In the genomic region with DNA sequence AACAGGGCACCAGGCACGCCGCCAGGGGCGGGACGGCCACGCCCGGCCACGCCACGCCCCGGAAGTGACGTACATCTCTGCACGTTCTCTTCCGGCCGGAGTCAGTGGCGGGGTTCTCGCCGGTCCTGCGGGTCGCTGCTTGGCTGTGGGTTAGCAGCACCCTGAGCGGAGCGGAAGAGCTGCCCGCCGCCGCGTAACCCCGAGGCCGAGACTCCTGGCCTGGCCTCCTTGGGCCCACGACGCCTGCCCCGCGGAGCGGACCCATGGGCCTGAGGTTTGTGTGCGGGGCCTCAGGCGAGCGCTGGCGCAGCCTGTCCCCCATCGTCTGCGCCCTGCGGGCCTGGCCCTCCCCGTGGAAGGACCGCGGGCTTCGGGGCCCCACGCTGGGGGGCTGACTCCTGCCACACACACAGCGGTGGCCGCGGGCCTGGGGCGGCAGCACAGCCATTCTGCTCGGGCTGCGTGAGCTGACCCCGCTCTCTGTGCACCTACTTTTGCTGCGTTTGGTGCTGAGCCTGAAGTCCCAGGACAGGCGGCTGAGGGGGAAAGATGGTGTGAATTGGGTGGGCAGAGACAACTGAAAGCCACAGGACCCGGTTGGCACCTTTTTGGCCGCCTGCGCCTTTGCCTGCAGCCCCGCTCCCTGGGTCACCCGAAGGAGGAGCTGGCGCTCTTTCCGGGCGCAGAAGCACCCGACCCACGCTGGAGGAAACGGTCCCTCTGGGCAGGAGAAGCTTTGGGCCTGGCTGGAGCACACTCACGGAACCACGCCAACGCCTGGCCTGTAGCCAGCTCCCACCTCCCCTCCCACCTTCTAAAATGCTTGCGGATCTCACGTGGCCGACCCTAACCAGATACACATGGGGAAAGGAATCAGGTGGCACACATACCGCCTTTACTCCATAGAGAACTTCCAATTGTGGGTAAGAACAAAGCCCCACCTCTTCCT, we compare ENCODE assay signal across 8 cellular contexts. TPM values are rescaled to one million over a fixed set of nuclear protein-coding genes. Genes with fewer than 3 reads are reported as not detected.
A peak's percentile ranks its signal among the peaks of the same experiment; 100 is the strongest.
DNase-seq lines count a peak whose midpoint lies in the region; ATAC-seq and TF ChIP-seq lines count a peak whose summit lies in the region.

No MANE protein-coding gene starts in this region.

- DNase-seq in AG04450 (ENCODE audit: low read depth, low spot score) (peak; percentile 47), NCI-H510A (lab: John Stamatoyannopoulos, UW) (peak; percentile 42), choroid plexus epithelial cell (ENCODE audit: low read depth) (peak; percentile 88)
- DNase-seq in activated CD4-positive, alpha-beta T cell treated with anti-CD3 and anti-CD28 coated beads for 36 hours, result peak; percentile 98
- DNase-seq in stimulated activated CD4-positive, alpha-beta T cell treated with anti-CD3 and anti-CD28 coated beads, Interleukin-15, amount 100 ng/mL, for 48 hours (ENCODE audit: low read depth in 2 of 2), result peak; percentile 92 to 97

- H3K27me3 ChIP-seq in AG04450 (ENCODE audit: control insufficient read depth, insufficient read depth, low read length) (no peaks in the 10 kb centered on the region), layer of hippocampus (ENCODE audit: control insufficient read depth, insufficient read depth, low read length) (no peaks in the 10 kb centered on the region)

- TF ChIP-seq CTCF in AG04450 (IDR thresholded peaks at IDR 0.05; ENCODE audit: low read depth, low read length) (no peak), choroid plexus epithelial cell (conservative IDR thresholded peaks at IDR 0.05; ENCODE audit: low read depth, low read length) (peak; percentile 28)

- peak; percentile 95 for TF ChIP-seq POLR2A in GM18951 (IDR thresholded peaks at IDR 0.05; ENCODE audit: extremely low read depth, insufficient read depth, insufficient read length)

- peaks cover 8% of the 10 kb centered on the region; the same call in 1 of the 2 replicates for H3K9me3 ChIP-seq in AG04450 (ENCODE audit: control insufficient read depth, insufficient read depth, low read length)

- peak overlapping the region; percentile 95 for H3K27ac Mint-ChIP-seq in activated CD4-positive, alpha-beta T cell treated with anti-CD3 and anti-CD28 coated beads for 36 hours

- peak; percentile 39 for ATAC-seq in HG03439 (IDR thresholded peaks at IDR 0.05; ENCODE audit: unreplicated experiment)
- ATAC-seq in activated CD4-positive, alpha-beta T cell treated with anti-CD3 and anti-CD28 coated beads for 36 hours, result peak; percentile 34

- peaks cover 65% of the 10 kb centered on the region for H3K36me3 Mint-ChIP-seq in activated CD4-positive, alpha-beta T cell treated with anti-CD3 and anti-CD28 coated beads for 36 hours (ENCODE audit: low read depth)

- H3K27ac ChIP-seq in AG04450 (ENCODE audit: low read depth, low read length) (peak overlapping the region; percentile 39), layer of hippocampus (ENCODE audit: low read depth, low read length) (peak overlapping the region; percentile 71)

- H3K4me1 Mint-ChIP-seq in activated CD4-positive, alpha-beta T cell treated with anti-CD3 and anti-CD28 coated beads for 36 hours, result peaks cover 53% of the 10 kb centered on the region

- H3K4me3 Mint-ChIP-seq in activated CD4-positive, alpha-beta T cell treated with anti-CD3 and anti-CD28 coated beads for 36 hours, result peak overlapping the region; percentile 90

- H3K9me3 Mint-ChIP-seq in activated CD4-positive, alpha-beta T cell treated with anti-CD3 and anti-CD28 coated beads for 36 hours (ENCODE audit: low read depth), result no peaks in the 10 kb centered on the region

- POLR2A ChIA-PET in AG04450 (lab: Yijun Ruan, JAX), result interaction anchor here (0.6 to 1.7 kb wide), 3 partner anchors 10 to 158 kb away, joined by 4 to 6 read pairs (median 4); partner anchors contain the start of gene GRK4
- POLR2A ChIA-PET in activated CD4-positive, alpha-beta T cell treated with anti-CD3 and anti-CD28 coated beads for 36 hours (lab: Charles Lee), result interaction anchor here (0.5 to 3.7 kb wide), 13 partner anchors 9 to 524 kb away, joined by 3 to 40 read pairs (median 4); partner anchors contain the start of genes GRK4 and NOP14

- no peaks in the 10 kb centered on the region for H3K27me3 Mint-ChIP-seq in activated CD4-positive, alpha-beta T cell treated with anti-CD3 and anti-CD28 coated beads for 36 hours

- peak overlapping the region; percentile 86 for H3K4me3 ChIP-seq in AG04450 (ENCODE audit: low read depth, low read length)
- peak overlapping the region; percentile 89 for H3K4me3 ChIP-seq in choroid plexus epithelial cell (ENCODE audit: low read depth, low read length)

- in situ Hi-C loops in GM18951 (cut with MboI; ENCODE audit: low sequenced_read_pairs, unreplicated experiment), result loop anchor here (10.0 kb wide), 1 partner anchor 170 kb away; no protein-coding TSS in a partner anchor

- intact Hi-C loops in activated CD4-positive, alpha-beta T cell treated with anti-CD3 and anti-CD28 coated beads for 36 hours (cut with DNase I, micrococcal nuclease), result loop anchor here (1.0 to 10.0 kb wide), 10 partner anchors 28 to 1213 kb away; partner anchors contain the start of genes FAM193A (in 1 of the 2), GRK4 (in 1 of the 2), HAUS3 (in 1 of the 2) and MXD4 (in 1 of the 2)

- CTCF ChIA-PET in AG04450 (lab: Charles Lee), result interaction anchor here (0.5 to 1.9 kb wide), 2 partner anchors 171 to 211 kb away, joined by 3 to 11 read pairs; no protein-coding TSS in a partner anchor
- CTCF ChIA-PET in activated CD4-positive, alpha-beta T cell treated with anti-CD3 and anti-CD28 coated beads for 36 hours (lab: Charles Lee), result interaction anchor here (0.9 to 3.8 kb wide), 8 partner anchors 10 to 188 kb away, joined by 3 to 45 read pairs (median 8); partner anchors contain the start of genes GRK4 and NOP14

RNA-seq across cellular contexts. Expression of gene NOP14, which starts 28.1 kb away (rescaled TPM):
- polyA plus RNA-seq in AG04450 (2011; rRNA removed), result 11.2 and 11.5 TPM in 2 replicates
- 11.6 and 11.8 TPM in 2 replicates for polyA minus RNA-seq in AG04450 (2011; rRNA and poly(A)+ RNA removed)
- total RNA-seq in activated CD4-positive, alpha-beta T cell treated with anti-CD3 and anti-CD28 coated beads for 36 hours, result 100 to 1,000 TPM in 1 of 2 experiments, 10 to 100 TPM in 1; 86.8 to 106 TPM

RNA-seq across cellular contexts. Expression of gene GRK4, which starts 28.3 kb away (rescaled TPM):
- 3.7 TPM in 2 replicates for polyA plus RNA-seq in AG04450 (2011; rRNA removed)
- polyA minus RNA-seq in AG04450 (2011; rRNA and poly(A)+ RNA removed), result 2.2 and 2.5 TPM in 2 replicates
- 1 to 10 TPM; 2.4 to 2.5 TPM for total RNA-seq in activated CD4-positive, alpha-beta T cell treated with anti-CD3 and anti-CD28 coated beads for 36 hours

Comparison
In these comparisons a context has a peak if more than half of its experiments do, and no peak if none do; other contexts are left out.
1. Peak in every context shown above with its lines: DNase-seq, ATAC-seq, H3K4me3 ChIP-seq and H3K27ac ChIP-seq.
2. DNase-seq: peak in every context shown above with its lines; median percentile 98 in activated CD4-positive, alpha-beta T cell treated with anti-CD3 and anti-CD28 coated beads for 36 hours; 94 in stimulated activated CD4-positive, alpha-beta T cell treated with anti-CD3 and anti-CD28 coated beads, Interleukin-15, amount 100 ng/mL, for 48 hours; 88 in choroid plexus epithelial cell; 47 in AG04450; 42 in NCI-H510A.